17 cellular contexts compared by ENCODE assay signal in genomic region chr7:151117041-151117440, GRCh38. TPM values are rescaled to one million over a fixed set of nuclear protein-coding genes. Genes with fewer than 3 reads are reported as not detected.
A peak's percentile ranks its signal among the peaks of the same experiment; 100 is the strongest.
DNase-seq lines count a peak whose midpoint lies in the region; ATAC-seq, FAIRE-seq and TF ChIP-seq lines count a peak whose summit lies in the region.
"Had no signal": no experiment of that assay in that cellular context is flagged by ENCODE, and none has a peak within 500 bp of the region (broad histone marks: within the 10 kb centered on the region; RNA-seq: fewer than 3 reads in every experiment).

No MANE protein-coding gene starts in this region.

- no peak overlapping the region for H3K18ac ChIP-seq in H1 (ENCODE audit: extremely low read depth, low read length)

- H3K4me1 Mint-ChIP-seq in activated T-cell treated with anti-CD3 and anti-CD28 coated beads, Interleukin-2, amount 50 U/mL, for 4 hours (ENCODE audit: low read depth), result peaks cover 16% of the 10 kb centered on the region
- H3K4me1 Mint-ChIP-seq in T-cell, result peaks cover 17 to 26% (median 17%) of the 10 kb centered on the region in 3 donors

- H3K27me3 Mint-ChIP-seq in activated T-cell treated with anti-CD3 and anti-CD28 coated beads, Interleukin-2, amount 50 U/mL, for 4 hours (ENCODE audit: low read depth), result peaks cover 12% of the 10 kb centered on the region
- H3K27me3 Mint-ChIP-seq in T-cell, result peaks cover 0 to 13% of the 10 kb centered on the region in 2 donors

- intact Hi-C loops in psoas muscle (cut with DNase I), result no loop called here

- no peak for FAIRE-seq in H1 (lab: Jason Lieb, UNC)
- FAIRE-seq: A549, urothelium cell line had no signal

- H2AK5ac ChIP-seq in H1 (ENCODE audit: low read depth, low read length), result 0 out of 2 replicates have a peak overlapping the region, but pooled peaks have one; percentile 24

- peaks cover 15% of the 10 kb centered on the region for H3K36me3 Mint-ChIP-seq in activated T-cell treated with anti-CD3 and anti-CD28 coated beads, Interleukin-2, amount 50 U/mL, for 4 hours (ENCODE audit: insufficient read depth)
- peaks cover 33% of the 10 kb centered on the region for H3K36me3 Mint-ChIP-seq in T-cell

- 90% methylated on average over 12 of the region's 12 CpGs; no CpG with 5 or more reads in 1 of the 2 experiments for WGBS in H1 (ENCODE audit: extremely low coverage in 1 of 2, insufficient coverage in 1 of 2, insufficient read length in 1 of 2, insufficient replicate concordance in 2 of 2, low coverage in 1 of 2, low lambda C conversion rate in 2 of 2, missing lambda C conversion rate in 1 of 2), 2 experiments
- 92 to 98% (median 95%) methylated on average over 12 of the region's 12 CpGs for WGBS in psoas muscle, 3 donors

- no peak overlapping the region for H3K4me3 ChIP-seq in H1 (ENCODE audit: extremely low read depth in 1 of 4, insufficient read depth in 2 of 4, low read depth in 3 of 4, low read length in 4 of 4)
- H3K4me3 ChIP-seq in skin epidermis, result peak overlapping the region; percentile 10 to 59 (median 29)
- H3K4me3 ChIP-seq in psoas muscle, result no peak overlapping the region
- H3K4me3 ChIP-seq: A549 had no signal

- ATAC-seq in activated T-cell treated with anti-CD3 and anti-CD28 coated beads, Interleukin-2, amount 50 U/mL, for 4 hours, result no peak
- ATAC-seq in T-cell (replicated peaks in 1 of 4) (no peak), psoas muscle (no peak)
- ATAC-seq: A549 had no signal

- peaks cover 0 to 23% (median 4%) of the 10 kb centered on the region in 4 experiments; a peak in 2 of 8 replicates for H3K36me3 ChIP-seq in H1 (ENCODE audit: control insufficient read depth in 2 of 4, insufficient read depth in 4 of 4, low read length in 3 of 4)
- peaks cover 0 to 39% of the 10 kb centered on the region in 2 donors for H3K36me3 ChIP-seq in psoas muscle (ENCODE audit: insufficient read depth in 1 of 2, low read depth in 1 of 2)

- no peak overlapping the region for H2BK120ac ChIP-seq in H1 (replicated peaks; ENCODE audit: low read depth, low read length)

- no peak overlapping the region for H4K5ac ChIP-seq in H1 (ENCODE audit: insufficient read length, low read depth, low read length)

- peaks cover 39 to 55% of the 10 kb centered on the region in 2 experiments for H4K20me1 ChIP-seq in H1 (replicated peaks in 1 of 2; ENCODE audit: control insufficient read depth in 1 of 2, insufficient read depth in 2 of 2, low read length in 2 of 2)

- no peak overlapping the region for H3K14ac ChIP-seq in H1 (ENCODE audit: insufficient read length)

- H3K23me2 ChIP-seq in H1 (ENCODE audit: low read depth, low read length), result peaks cover 7% of the 10 kb centered on the region

- no peaks in the 10 kb centered on the region for H3K9me3 Mint-ChIP-seq in activated T-cell treated with anti-CD3 and anti-CD28 coated beads, Interleukin-2, amount 50 U/mL, for 4 hours
- H3K9me3 Mint-ChIP-seq in T-cell, result no peaks in the 10 kb centered on the region

- no peak overlapping the region for H3K4me2 ChIP-seq in H1 (ENCODE audit: insufficient read depth in 1 of 2, low read depth in 2 of 2, low read length in 2 of 2)
- H3K4me2 ChIP-seq: A549 had no signal

- H2BK20ac ChIP-seq in H1 (ENCODE audit: low read length), result no peak overlapping the region

- no peak for TF ChIP-seq EP300 in H1 (IDR thresholded peaks at IDR 0.05; ENCODE audit: borderline replicate concordance in 1 of 2, low read depth in 2 of 2, low read length in 2 of 2)

- H3K27me3 ChIP-seq in H1 (replicated peaks in 1 of 4; ENCODE audit: control insufficient read depth in 3 of 4, extremely low read depth in 1 of 4, insufficient read depth in 3 of 4, low read length in 3 of 4), result peaks cover 0 to 15% (median 9%) of the 10 kb centered on the region in 4 experiments; a peak in 3 of 7 replicates
- H3K27me3 ChIP-seq in psoas muscle (ENCODE audit: insufficient read depth in 3 of 3, low read length in 2 of 3), result no peaks in the 10 kb centered on the region

- CTCF ChIA-PET in T-cell (lab: Charles Lee), result interaction anchor here (0.6 to 1.1 kb wide), 3 partner anchors 9 to 110 kb away, joined by 3 read pairs; partner anchors contain the start of gene ABCF2 (in 1 of the 2)
- CTCF ChIA-PET in H1 (lab: Charles Lee; ENCODE audit: partially characterized antibody), result interaction anchor here (0.7 to 22.4 kb wide), 12 partner anchors 9 to 127 kb away, joined by 3 to 448 read pairs (median 4); partner anchors contain the start of genes AGAP3, CDK5, SLC4A2 and TMUB1

- H3K79me2 ChIP-seq in H1 (ENCODE audit: control insufficient read depth in 1 of 2, insufficient read depth in 2 of 2, low read length in 2 of 2), result peaks cover 0 to 11% of the 10 kb centered on the region in 2 experiments; a peak in 2 of 4 replicates

- H3K27ac Mint-ChIP-seq in T-cell, result peak overlapping the region; percentile 91 to 94

- H4K91ac ChIP-seq in H1 (replicated peaks; ENCODE audit: insufficient read length, low read length), result no peak overlapping the region

- H4K8ac ChIP-seq in H1 (ENCODE audit: extremely low read depth, insufficient read depth, low read length), result no peak overlapping the region

- no peak overlapping the region for H3K56ac ChIP-seq in H1 (replicated peaks; ENCODE audit: insufficient read length, low read depth, low read length)

- TF ChIP-seq RAD21 in H1 (IDR thresholded peaks at IDR 0.05 in 1 of 2, conservative IDR thresholded peaks at IDR 0.05 in 1 of 2; ENCODE audit: low read depth in 2 of 2, low read length in 2 of 2), result no peak

- no peak overlapping the region for H3K23ac ChIP-seq in H1 (ENCODE audit: insufficient read length)

- no peak overlapping the region for H3K4ac ChIP-seq in H1 (replicated peaks; ENCODE audit: insufficient read length, low read depth, low read length)

- H3K9ac ChIP-seq in H1 (replicated peaks in 1 of 4; ENCODE audit: extremely low read depth in 1 of 4, low read depth in 3 of 4, low read length in 3 of 4), result no peak overlapping the region

- H3K79me1 ChIP-seq in H1 (ENCODE audit: low read depth, low read length), result peaks cover 5% of the 10 kb centered on the region

- DNase-seq in activated T-cell treated with anti-CD3 and anti-CD28 coated beads, Interleukin-2, amount 50 U/mL, for 4 hours, result no peak
- DNase-seq in activated T-cell treated with anti-CD3 and anti-CD28 coated beads for 4 hours (no peak), T-cell (no peak), H1 (ENCODE audit: low read depth in 1 of 2, low spot score in 2 of 2) (no peak), psoas muscle (no peak), NCI-H345 treated with DMSO at 0.1 percent for 48 hours (lab: John Stamatoyannopoulos, UW; ENCODE audit: unreplicated experiment) (no peak)
- DNase-seq in stimulated activated CD4-positive, alpha-beta T cell treated with anti-CD3 and anti-CD28 coated beads, Interleukin-4, amount 100 ng/mL, for 24 hours, result no peak
- DNase-seq: activated CD8-positive, alpha-beta memory T cell treated with anti-CD3 and anti-CD28 coated beads, Interleukin-2, amount 50 U/mL, for 48 hours; foreskin melanocyte; NCI-H1092; NCI-H2107; posterior cingulate gyrus had no signal

- peaks cover 0 to 23% (median 15%) of the 10 kb centered on the region in 4 experiments; a peak in 6 of 7 replicates for H3K4me1 ChIP-seq in H1 (replicated peaks in 1 of 4; ENCODE audit: control insufficient read depth in 3 of 4, insufficient read depth in 4 of 4, low read length in 3 of 4)
- H3K4me1 ChIP-seq in psoas muscle, result no peaks in the 10 kb centered on the region

- no peak overlapping the region for H2AFZ ChIP-seq in H1 (ENCODE audit: low read length)

- no peak overlapping the region for H2BK5ac ChIP-seq in H1 (ENCODE audit: low read depth, low read length)

- no peak overlapping the region for H2BK12ac ChIP-seq in H1 (ENCODE audit: low read depth, low read length)

- peak overlapping the region; percentile 43 for H3K4me3 Mint-ChIP-seq in activated T-cell treated with anti-CD3 and anti-CD28 coated beads, Interleukin-2, amount 50 U/mL, for 4 hours
- peak overlapping the region; percentile 68 to 79 (median 71) for H3K4me3 Mint-ChIP-seq in T-cell

- no peak overlapping the region for H2BK15ac ChIP-seq in H1 (ENCODE audit: low read length)

- H3K27ac ChIP-seq in H1 (ENCODE audit: low read depth, low read length) (no peak overlapping the region), skin epidermis (peak overlapping the region in 18 of 21 experiments; percentile 54 to 91 (median 86)), psoas muscle (no peak overlapping the region)

- TF ChIP-seq CTCF in H1 (IDR thresholded peaks at IDR 0.05; ENCODE audit: control extremely low read depth in 1 of 3, insufficient read depth in 1 of 3, low read depth in 1 of 3, low read length in 3 of 3) (no peak), psoas muscle (IDR thresholded peaks at IDR 0.05) (no peak)

- no peaks in the 10 kb centered on the region for H3K9me3 ChIP-seq in H1 (ENCODE audit: insufficient read depth in 2 of 2, low read depth in 1 of 2, low read length in 1 of 2)
- no peaks in the 10 kb centered on the region for H3K9me3 ChIP-seq in psoas muscle
- H3K9me3 ChIP-seq: A549 had no signal

- POLR2A ChIA-PET in T-cell (lab: Charles Lee), result no interaction called here
- POLR2A ChIA-PET in H1 (lab: Charles Lee; ENCODE audit: partially characterized antibody), result interaction anchor here (1.0 to 2.6 kb wide), 4 partner anchors 14 to 36 kb away, joined by 3 to 7 read pairs (median 5); partner anchors contain the start of gene FASTK

- TF ChIP-seq POLR2A in H1 (IDR thresholded peaks at IDR 0.05; ENCODE audit: control extremely low read depth in 1 of 2, low read depth in 2 of 2, low read length in 2 of 2), result no peak

RNA-seq across cellular contexts. Expression of gene AGAP3, which starts 30.8 kb away (rescaled TPM):
- 10 to 100 TPM; 29.7 to 46.3 (median 35.1) TPM for total RNA-seq in activated T-cell treated with anti-CD3 and anti-CD28 coated beads, Interleukin-2, amount 50 U/mL, for 4 hours
- 10 to 100 TPM; 28.2 to 67.3 (median 50.9) TPM for total RNA-seq in T-cell
- 66.4 and 68.1 TPM in 2 replicates for total RNA-seq in H1 (2021; fragmentation: NEBNext Ultra II Directional; extraction: Animal tissue kit (Norgen Biotek cat#: 25700))
- 120 and 194 TPM in 2 replicates for polyA plus RNA-seq in H1 (2011; rRNA removed)
- 90.4 TPM for polyA plus RNA-seq in H1 (2011; cell fraction: cytosol; rRNA removed)
- 258 TPM for polyA plus RNA-seq in H1 (2011; cell fraction: nucleus; rRNA removed)
- 70.1 to 77.1 TPM (median 74.6 TPM) in 4 replicates for polyA plus RNA-seq in H1 (2012, experiment 1 of 2)
- 48.0 TPM for polyA plus RNA-seq in H1 (2012, experiment 2 of 2)
- polyA plus RNA-seq in H1 (2013, experiment 1 of 2), result 33.4 TPM
- 33.2 TPM for polyA plus RNA-seq in H1 (2013, experiment 2 of 2)
- 27.8 and 33.8 TPM in 2 replicates for polyA minus RNA-seq in H1 (2011; rRNA and poly(A)+ RNA removed)
- polyA minus RNA-seq in H1 (2011; cell fraction: cytosol; rRNA and poly(A)+ RNA removed), result 47.5 TPM
- 71.5 TPM for polyA minus RNA-seq in H1 (2011; cell fraction: nucleus; rRNA and poly(A)+ RNA removed)
- total RNA-seq in psoas muscle, result 10 to 100 TPM; 39.3 to 52.2 (median 51.4) TPM
- 10 to 100 TPM; 38.4 to 75.3 (median 44.7) TPM for polyA plus RNA-seq in psoas muscle

RNA-seq across cellular contexts. Expression of gene TMUB1, which starts 33.7 kb away (rescaled TPM):
- 10 to 100 TPM; 70.3 to 85.3 (median 71.8) TPM for total RNA-seq in activated T-cell treated with anti-CD3 and anti-CD28 coated beads, Interleukin-2, amount 50 U/mL, for 4 hours
- 10 to 100 TPM; 44.0 to 67.0 (median 56.5) TPM for total RNA-seq in T-cell
- 41.4 and 48.7 TPM in 2 replicates for total RNA-seq in H1 (2021; fragmentation: NEBNext Ultra II Directional; extraction: Animal tissue kit (Norgen Biotek cat#: 25700))
- 56.2 and 85.7 TPM in 2 replicates for polyA plus RNA-seq in H1 (2011; rRNA removed)
- 38.5 TPM for polyA plus RNA-seq in H1 (2011; cell fraction: cytosol; rRNA removed)
- 77.0 TPM for polyA plus RNA-seq in H1 (2011; cell fraction: nucleus; rRNA removed)
- 23.7 to 47.4 TPM (median 42.5 TPM) in 4 replicates for polyA plus RNA-seq in H1 (2012, experiment 1 of 2)
- polyA plus RNA-seq in H1 (2012, experiment 2 of 2), result 45.8 TPM
- polyA plus RNA-seq in H1 (2013, experiment 1 of 2), result 69.9 TPM
- polyA plus RNA-seq in H1 (2013, experiment 2 of 2), result 77.4 TPM
- 6.5 and 7.1 TPM in 2 replicates for polyA minus RNA-seq in H1 (2011; rRNA and poly(A)+ RNA removed)
- polyA minus RNA-seq in H1 (2011; cell fraction: cytosol; rRNA and poly(A)+ RNA removed), result 18.8 TPM
- 14.7 TPM for polyA minus RNA-seq in H1 (2011; cell fraction: nucleus; rRNA and poly(A)+ RNA removed)
- 10 to 100 TPM; 41.7 to 55.5 (median 44.4) TPM for total RNA-seq in psoas muscle
- 100 to 1,000 TPM in 1 of 3 donors, 10 to 100 TPM in 2; 76.9 to 121 (median 85.3) TPM for polyA plus RNA-seq in psoas muscle

RNA-seq across cellular contexts. Expression of gene FASTK, which starts 36.4 kb away (rescaled TPM):
- total RNA-seq in activated T-cell treated with anti-CD3 and anti-CD28 coated beads, Interleukin-2, amount 50 U/mL, for 4 hours, result 100 to 1,000 TPM in 2 of 3 donors, 10 to 100 TPM in 1; 96.5 to 111 (median 104) TPM
- total RNA-seq in T-cell, result 100 to 1,000 TPM in 4 of 5 donors, 10 to 100 TPM in 1; 98.8 to 157 (median 151) TPM
- 39.4 and 43.8 TPM in 2 replicates for total RNA-seq in H1 (2021; fragmentation: NEBNext Ultra II Directional; extraction: Animal tissue kit (Norgen Biotek cat#: 25700))
- 84.0 and 116 TPM in 2 replicates for polyA plus RNA-seq in H1 (2011; rRNA removed)
- 87.9 TPM for polyA plus RNA-seq in H1 (2011; cell fraction: cytosol; rRNA removed)
- 383 TPM for polyA plus RNA-seq in H1 (2011; cell fraction: nucleus; rRNA removed)
- polyA plus RNA-seq in H1 (2012, experiment 1 of 2), result 34.8 to 66.7 TPM (median 56.9 TPM) in 4 replicates
- polyA plus RNA-seq in H1 (2012, experiment 2 of 2), result 59.3 TPM
- 53.6 TPM for polyA plus RNA-seq in H1 (2013, experiment 1 of 2)
- 45.8 TPM for polyA plus RNA-seq in H1 (2013, experiment 2 of 2)
- polyA minus RNA-seq in H1 (2011; rRNA and poly(A)+ RNA removed), result 28.6 and 30.4 TPM in 2 replicates
- polyA minus RNA-seq in H1 (2011; cell fraction: cytosol; rRNA and poly(A)+ RNA removed), result 25.5 TPM
- 71.3 TPM for polyA minus RNA-seq in H1 (2011; cell fraction: nucleus; rRNA and poly(A)+ RNA removed)
- total RNA-seq in psoas muscle, result 100 to 1,000 TPM in 3 of 4 donors, 10 to 100 TPM in 1; 87.1 to 126 (median 111) TPM
- 100 to 1,000 TPM; 132 to 194 (median 151) TPM for polyA plus RNA-seq in psoas muscle

RNA-seq across cellular contexts. Expression of gene GBX1, which starts 50.5 kb away (rescaled TPM):
- not detected for total RNA-seq in activated T-cell treated with anti-CD3 and anti-CD28 coated beads, Interleukin-2, amount 50 U/mL, for 4 hours
- not detected for total RNA-seq in T-cell
- total RNA-seq in H1 (2021; fragmentation: NEBNext Ultra II Directional; extraction: Animal tissue kit (Norgen Biotek cat#: 25700)), result not detected in 2 replicates
- not detected in 2 replicates for polyA plus RNA-seq in H1 (2011; rRNA removed)
- polyA plus RNA-seq in H1 (2011; cell fraction: cytosol; rRNA removed), result 0.06 TPM
- polyA plus RNA-seq in H1 (2011; cell fraction: nucleus; rRNA removed), result 0.20 TPM
- 0.23 to 0.32 TPM in 2 of 4 replicates, not detected in the others for polyA plus RNA-seq in H1 (2012, experiment 1 of 2)
- not detected for polyA plus RNA-seq in H1 (2012, experiment 2 of 2)
- not detected for polyA plus RNA-seq in H1 (2013, experiment 1 of 2)
- polyA plus RNA-seq in H1 (2013, experiment 2 of 2), result 0.09 TPM
- polyA minus RNA-seq in H1 (2011; rRNA and poly(A)+ RNA removed), result not detected in 2 replicates
- polyA minus RNA-seq in H1 (2011; cell fraction: cytosol; rRNA and poly(A)+ RNA removed), result not detected
- 1.00 TPM for polyA minus RNA-seq in H1 (2011; cell fraction: nucleus; rRNA and poly(A)+ RNA removed)
- total RNA-seq in psoas muscle, result 1 to 10 TPM in 1 of 4 donors, under 1 TPM in 2, not detected in 1; 0.38 to 1.9 (median 0.91) TPM
- polyA plus RNA-seq in psoas muscle, result under 1 TPM; 0.07 to 0.93 (median 0.21) TPM
- total RNA-seq: cerebellum, RPMI7951 had no signal
- polyA plus RNA-seq: A549 had no signal

RNA-seq across cellular contexts. Expression of gene SLC4A2, which starts 57.7 kb away (rescaled TPM):
- 100 to 1,000 TPM; 107 to 125 (median 111) TPM for total RNA-seq in activated T-cell treated with anti-CD3 and anti-CD28 coated beads, Interleukin-2, amount 50 U/mL, for 4 hours
- total RNA-seq in T-cell (10 to 100 TPM; 52.0 to 91.5 (median 74.4) TPM), psoas muscle (10 to 100 TPM; 26.5 to 36.0 (median 31.3) TPM)
- 147 and 148 TPM in 2 replicates for total RNA-seq in H1 (2021; fragmentation: NEBNext Ultra II Directional; extraction: Animal tissue kit (Norgen Biotek cat#: 25700))
- polyA plus RNA-seq in H1 (2011; rRNA removed) (72.6 and 105 TPM in 2 replicates), psoas muscle (10 to 100 TPM; 26.9 to 39.8 (median 33.5) TPM)
- 64.0 TPM for polyA plus RNA-seq in H1 (2011; cell fraction: cytosol; rRNA removed)
- polyA plus RNA-seq in H1 (2011; cell fraction: nucleus; rRNA removed), result 293 TPM
- 60.3 to 144 TPM (median 135 TPM) in 4 replicates for polyA plus RNA-seq in H1 (2012, experiment 1 of 2)
- 178 TPM for polyA plus RNA-seq in H1 (2012, experiment 2 of 2)
- 120 TPM for polyA plus RNA-seq in H1 (2013, experiment 1 of 2)
- polyA plus RNA-seq in H1 (2013, experiment 2 of 2), result 123 TPM
- 42.9 and 53.5 TPM in 2 replicates for polyA minus RNA-seq in H1 (2011; rRNA and poly(A)+ RNA removed)
- polyA minus RNA-seq in H1 (2011; cell fraction: cytosol; rRNA and poly(A)+ RNA removed), result 63.4 TPM
- 68.4 TPM for polyA minus RNA-seq in H1 (2011; cell fraction: nucleus; rRNA and poly(A)+ RNA removed)

Comparison
In these comparisons a context has a peak if more than half of its experiments do, and no peak if none do; other contexts are left out.
1. H3K27ac ChIP-seq: peak in skin epidermis (18 of 21); none in H1 (single experiment) and psoas muscle (single experiment).
2. H3K4me3 ChIP-seq: peak in skin epidermis (7 of 7); none in H1 (0 of 4) and psoas muscle (single experiment).